Comparison of ENCODE assay signal across 31 cellular contexts in genomic region chr10:110475722-110476515, GRCh38.
"Had no signal": no experiment of that assay in that cellular context is flagged by ENCODE, and none has a peak within 500 bp of the region (broad histone marks: within the 10 kb centered on the region; RNA-seq: fewer than 3 reads in every experiment).

No MANE protein-coding gene starts in this region.

- H3K27me3 ChIP-seq: adrenal gland, Peyer's patch, SJCRH30 had no signal

- H3K27me3 Mint-ChIP-seq: activated CD4-positive, alpha-beta memory T cell treated with anti-CD3 and anti-CD28 coated beads, Interleukin-2, amount 10 ng/mL, durations not matched to agents 7 days and 5 days; activated CD4-positive, alpha-beta T cell treated with anti-CD3 and anti-CD28 coated beads for 36 hours; activated naive CD8-positive, alpha-beta T cell treated with anti-CD3 and anti-CD28 coated beads for 36 hours; activated T-helper 17 cell treated with anti-CD3 and anti-CD28 coated beads, Interleukin-2, amount 50 U/mL, for 72 hours had no signal

- H3K27ac Mint-ChIP-seq: activated CD4-positive, alpha-beta memory T cell treated with anti-CD3 and anti-CD28 coated beads, Interleukin-2, amount 10 ng/mL, durations not matched to agents 7 days and 5 days; activated CD4-positive, alpha-beta T cell treated with anti-CD3 and anti-CD28 coated beads for 36 hours; activated naive CD8-positive, alpha-beta T cell treated with anti-CD3 and anti-CD28 coated beads for 36 hours; activated T-helper 17 cell treated with anti-CD3 and anti-CD28 coated beads, Interleukin-2, amount 50 U/mL, for 72 hours had no signal

- H3K27ac ChIP-seq: adrenal gland, Peyer's patch, RWPE1, SJCRH30, VCaP had no signal

- H3K9me2 ChIP-seq: SK-N-SH had no signal

- H3K4me3 Mint-ChIP-seq: activated CD4-positive, alpha-beta memory T cell treated with anti-CD3 and anti-CD28 coated beads, Interleukin-2, amount 10 ng/mL, durations not matched to agents 7 days and 5 days; activated CD4-positive, alpha-beta T cell treated with anti-CD3 and anti-CD28 coated beads for 36 hours; activated naive CD4-positive, alpha-beta T cell treated with anti-CD3 and anti-CD28 coated beads, Interleukin-2, amount 10 ng/mL, durations not matched to agents 7 days and 5 days; activated naive CD8-positive, alpha-beta T cell treated with anti-CD3 and anti-CD28 coated beads for 36 hours; activated T-helper 17 cell treated with anti-CD3 and anti-CD28 coated beads, Interleukin-2, amount 50 U/mL, for 72 hours had no signal

- H3K9me3 Mint-ChIP-seq: activated CD4-positive, alpha-beta memory T cell treated with anti-CD3 and anti-CD28 coated beads, Interleukin-2, amount 10 ng/mL, durations not matched to agents 7 days and 5 days; activated naive CD4-positive, alpha-beta T cell treated with anti-CD3 and anti-CD28 coated beads, Interleukin-2, amount 10 ng/mL, durations not matched to agents 7 days and 5 days; activated naive CD8-positive, alpha-beta T cell treated with anti-CD3 and anti-CD28 coated beads for 36 hours; activated T-helper 17 cell treated with anti-CD3 and anti-CD28 coated beads, Interleukin-2, amount 50 U/mL, for 72 hours had no signal

- H3K9me3 ChIP-seq: adrenal gland, Peyer's patch, SJCRH30, SK-N-SH had no signal

- ATAC-seq: activated CD4-positive, alpha-beta T cell treated with anti-CD3 and anti-CD28 coated beads for 36 hours; activated T-helper 17 cell treated with anti-CD3 and anti-CD28 coated beads, Interleukin-2, amount 50 U/mL, for 72 hours had no signal

- DNase-seq: activated CD4-positive, alpha-beta memory T cell treated with anti-CD3 and anti-CD28 coated beads, Interleukin-2, amount 10 ng/mL, durations not matched to agents 7 days and 5 days; activated CD4-positive, alpha-beta T cell treated with anti-CD3 and anti-CD28 coated beads for 36 hours; activated CD4-positive, alpha-beta T cell treated with anti-CD3 and anti-CD28 coated beads, Interleukin-2, amount 50 U/mL, for 1 hour; activated gamma-delta T cell treated with Interleukin-2 at 50 U/mL for 16 hours; activated naive CD4-positive, alpha-beta T cell treated with anti-CD3 and anti-CD28 coated beads, Interleukin-2, amount 10 ng/mL, durations not matched to agents 7 days and 5 days; activated naive CD8-positive, alpha-beta T cell treated with anti-CD3 and anti-CD28 coated beads for 36 hours; activated T-cell treated with anti-CD3 and anti-CD28 coated beads for 4 hours; activated T-cell treated with anti-CD3 and anti-CD28 coated beads, Interleukin-2, amount 50 U/mL, for 48 hours; adrenal gland; anterior cingulate cortex; KBM-7; MV-4-11; NCI-H1092 treated with DMSO at 0.1 percent for 48 hours; NCI-H1417 treated with DMSO at 0.1 percent for 48 hours; NCI-H1694; NCI-H2029; NCI-H2107; NCI-H2171 treated with DMSO at 0.1 percent for 48 hours; NCI-H226; NCI-H526; NCI-H774; NK-92 treated with Interleukin-12 subunit alpha and Interleukin-12 subunit beta, amount 100 ng/mL, for 24 hours; OCI-M1; Peyer's patch; Right ventricle myocardium superior; SJCRH30; SK-N-SH; T-helper 1 cell had no signal

- H3K4me1 Mint-ChIP-seq: activated CD4-positive, alpha-beta memory T cell treated with anti-CD3 and anti-CD28 coated beads, Interleukin-2, amount 10 ng/mL, durations not matched to agents 7 days and 5 days; activated CD4-positive, alpha-beta T cell treated with anti-CD3 and anti-CD28 coated beads for 36 hours; activated naive CD4-positive, alpha-beta T cell treated with anti-CD3 and anti-CD28 coated beads, Interleukin-2, amount 10 ng/mL, durations not matched to agents 7 days and 5 days; activated naive CD8-positive, alpha-beta T cell treated with anti-CD3 and anti-CD28 coated beads for 36 hours; activated T-helper 17 cell treated with anti-CD3 and anti-CD28 coated beads, Interleukin-2, amount 50 U/mL, for 72 hours had no signal

- H3K4me2 ChIP-seq: SK-N-SH had no signal

- H3K36me3 ChIP-seq: adrenal gland, Peyer's patch, SJCRH30 had no signal

- H3K9ac ChIP-seq: SK-N-SH had no signal

- H3K4me3 ChIP-seq: adrenal gland, Peyer's patch, SJCRH30 had no signal

- H3K36me3 Mint-ChIP-seq: activated naive CD4-positive, alpha-beta T cell treated with anti-CD3 and anti-CD28 coated beads, Interleukin-2, amount 10 ng/mL, durations not matched to agents 7 days and 5 days; activated naive CD8-positive, alpha-beta T cell treated with anti-CD3 and anti-CD28 coated beads for 36 hours had no signal

- H3K4me1 ChIP-seq: adrenal gland, Peyer's patch, SJCRH30 had no signal
